ENCODE assay signal across 9 cellular contexts in the genomic region with DNA sequence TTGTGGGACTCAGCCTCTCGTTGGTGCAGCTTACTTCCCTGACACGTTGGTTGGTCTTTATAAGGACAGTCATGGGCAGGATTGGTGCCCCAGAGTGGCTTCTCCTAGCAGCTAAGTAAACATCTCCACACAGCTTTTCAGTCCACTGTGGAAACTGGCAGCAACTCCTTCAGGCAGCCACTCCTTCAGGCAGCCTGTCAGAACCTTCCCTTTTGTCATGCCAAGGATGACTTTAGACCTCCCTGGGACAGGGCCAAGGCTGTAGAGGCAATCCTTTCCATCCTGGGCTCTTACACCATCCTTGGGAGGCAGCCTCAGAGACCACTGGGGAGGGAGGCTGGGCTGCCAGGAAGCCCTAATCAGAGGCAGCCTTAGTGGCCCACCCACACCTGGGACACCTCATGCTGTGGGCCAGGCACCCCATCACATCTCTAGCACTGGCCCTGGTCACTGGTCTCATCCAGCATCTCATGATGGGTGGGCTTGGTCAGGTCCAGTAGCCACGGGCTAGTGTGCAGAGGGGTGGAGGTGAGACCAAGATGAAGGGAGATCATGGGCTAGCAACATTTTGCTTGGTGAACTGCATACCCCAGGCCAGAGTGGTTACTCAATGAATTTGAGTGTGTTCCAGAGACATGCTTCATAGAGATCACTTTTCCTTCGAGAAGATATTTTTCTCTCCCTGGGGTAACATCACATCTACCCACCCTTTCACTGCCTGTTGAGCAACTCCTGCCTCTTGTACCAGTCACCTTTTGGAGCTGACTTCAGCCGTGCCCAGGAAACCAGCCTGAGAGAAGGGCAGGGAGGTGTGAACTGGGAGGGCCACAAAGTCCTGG. TPM values are rescaled to one million over a fixed set of nuclear protein-coding genes. Genes with fewer than 3 reads are reported as not detected.
DNase-seq lines count a peak whose midpoint lies in the region; ATAC-seq and TF ChIP-seq lines count a peak whose summit lies in the region.
"Had no signal": no experiment of that assay in that cellular context is flagged by ENCODE, and none has a peak within 500 bp of the region (broad histone marks: within the 10 kb centered on the region; RNA-seq: fewer than 3 reads in every experiment).

No MANE protein-coding gene starts in this region.

- H3K4me1 Mint-ChIP-seq in chondrocyte (ENCODE audit: low read depth), result peaks cover 46% of the 10 kb centered on the region

- ATAC-seq in left colon, result peak; percentile 49
- no peak for ATAC-seq in GM19035 (IDR thresholded peaks at IDR 0.05; ENCODE audit: unreplicated experiment)

- DNase-seq in D341Med (ENCODE audit: low spot score) (peak; percentile 5), chondrocyte (ENCODE audit: low spot score) (no peak), left colon (no peak), putamen (ENCODE audit: low spot score) (no peak), NCI-H748 treated with DMSO at 0.1 percent for 48 hours (lab: John Stamatoyannopoulos, UW) (no peak), superior temporal gyrus (ENCODE audit: extremely low spot score) (no peak)

- H3K27ac Mint-ChIP-seq in chondrocyte (ENCODE audit: unreplicated experiment), result peak overlapping the region; percentile 46

- H3K9me3 Mint-ChIP-seq in chondrocyte (ENCODE audit: low read depth), result no peaks in the 10 kb centered on the region

- H3K4me3 Mint-ChIP-seq in chondrocyte (ENCODE audit: unreplicated experiment), result no peak overlapping the region

- peaks cover 1% of the 10 kb centered on the region for H3K36me3 Mint-ChIP-seq in chondrocyte (ENCODE audit: low read depth)

- intact Hi-C loops in left colon (cut with DNase I, micrococcal nuclease), result no loop called here

- no peak overlapping the region for H3K4me3 ChIP-seq in skin epidermis

- peaks cover 2% of the 10 kb centered on the region for H3K27me3 Mint-ChIP-seq in chondrocyte (ENCODE audit: low read depth)

- no peak for TF ChIP-seq CTCF in chondrocyte (IDR thresholded peaks at IDR 0.05)

- peak overlapping the region in 17 of 21 experiments; percentile 19 to 83 (median 65) for H3K27ac ChIP-seq in skin epidermis
- H3K27ac ChIP-seq: VCaP had no signal

RNA-seq across cellular contexts. Expression of a gene that starts 44.0 kb away (rescaled TPM):
- 5.3 to 6.3 TPM (median 5.8 TPM) in 3 replicates for total RNA-seq in chondrocyte
- 1 to 10 TPM; 3.2 to 3.8 TPM for total RNA-seq in left colon
